ENCODE assay signal across 36 cellular contexts in the genomic region with DNA sequence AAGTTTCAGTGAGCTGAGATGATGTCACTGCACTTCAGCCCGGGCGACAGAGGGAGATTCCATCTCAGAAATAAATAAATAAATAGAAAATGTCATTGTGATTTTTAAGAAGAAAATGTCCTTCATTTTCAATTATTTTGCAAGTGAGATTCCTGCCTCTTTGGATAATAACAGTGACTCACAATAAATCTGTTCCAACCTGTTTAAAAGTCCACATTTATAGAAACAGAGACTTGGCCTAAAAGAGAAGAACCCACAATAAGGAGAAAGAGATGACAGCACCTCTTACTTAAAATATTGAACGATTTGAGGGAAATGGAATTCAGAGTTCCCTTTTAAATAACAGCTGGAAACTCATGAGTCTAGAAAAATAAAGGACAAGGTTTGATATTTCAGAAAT.
"Had no signal": no experiment of that assay in that cellular context is flagged by ENCODE, and none has a peak within 500 bp of the region (broad histone marks: within the 10 kb centered on the region; RNA-seq: fewer than 3 reads in every experiment).

No MANE protein-coding gene starts in this region.

- DNase-seq: activated B cell treated with CpG ODN at 0.5 μM for 24 hours; activated CD4-positive, alpha-beta T cell treated with anti-CD3 and anti-CD28 coated beads for 48 hours; activated CD4-positive, alpha-beta T cell treated with anti-CD3 and anti-CD28 coated beads, Interleukin-2, amount 50 U/mL, for 1 hour; activated CD4-positive, alpha-beta T cell treated with anti-CD3 and anti-CD28 coated beads, Interleukin-2, amount 50 U/mL, for 48 hours; activated CD8-positive, alpha-beta memory T cell treated with anti-CD3 and anti-CD28 coated beads for 24 hours; activated CD8-positive, alpha-beta T cell treated with anti-CD3 and anti-CD28 coated beads for 36 hours; activated effector memory CD4-positive, alpha-beta T cell treated with Interleukin-2 at 50 U/mL for 16 hours; activated gamma-delta T cell treated with Interleukin-2 at 50 U/mL for 16 hours; activated naive CD4-positive, alpha-beta T cell treated with Interleukin-2 at 50 U/mL for 16 hours; activated naive CD8-positive, alpha-beta T cell treated with anti-CD3 and anti-CD28 coated beads for 36 hours; activated naive CD8-positive, alpha-beta T cell treated with anti-CD3 and anti-CD28 coated beads, Interleukin-2, amount 50 U/mL, for 24 hours; activated T-cell treated with anti-CD3 and anti-CD28 coated beads, Interleukin-2, amount 50 U/mL, for 4 hours; adrenal gland; amygdala; aorta; body of pancreas; central memory CD4-positive, alpha-beta T cell; cerebellar nuclear complex; colonic mucosa; effector CD8-positive, alpha-beta T cell; erythroblast; foreskin melanocyte; head of caudate nucleus; T-helper 1 cell; T-helper 17 cell; T1000; WERI-Rb-1 had no signal

- H3K4me3 Mint-ChIP-seq: activated B cell treated with CpG ODN at 0.5 μM for 24 hours; activated CD8-positive, alpha-beta T cell treated with anti-CD3 and anti-CD28 coated beads for 36 hours; activated naive CD4-positive, alpha-beta T cell treated with anti-CD3 and anti-CD28 coated beads, Interleukin-2, amount 50 U/mL, for 24 hours; activated naive CD8-positive, alpha-beta T cell treated with anti-CD3 and anti-CD28 coated beads for 36 hours; activated naive CD8-positive, alpha-beta T cell treated with anti-CD3 and anti-CD28 coated beads, Interleukin-2, amount 50 U/mL, for 24 hours; activated T-cell treated with anti-CD3 and anti-CD28 coated beads, Interleukin-2, amount 50 U/mL, for 4 hours; activated T-helper 17 cell treated with anti-CD3 and anti-CD28 coated beads, Interleukin-2, amount 50 U/mL, for 72 hours; T-helper 17 cell; T-helper 2 cell treated with Interferon-gamma antibody and Interleukin-4, amounts not matched to agents 5 μg/mL and 100 μg/mL, for 36 hours had no signal

- H3K27ac Mint-ChIP-seq: activated B cell treated with CpG ODN at 0.5 μM for 24 hours; activated CD8-positive, alpha-beta T cell treated with anti-CD3 and anti-CD28 coated beads for 36 hours; activated naive CD4-positive, alpha-beta T cell treated with anti-CD3 and anti-CD28 coated beads, Interleukin-2, amount 50 U/mL, for 24 hours; activated naive CD8-positive, alpha-beta T cell treated with anti-CD3 and anti-CD28 coated beads for 36 hours; activated naive CD8-positive, alpha-beta T cell treated with anti-CD3 and anti-CD28 coated beads, Interleukin-2, amount 50 U/mL, for 24 hours; activated T-helper 17 cell treated with anti-CD3 and anti-CD28 coated beads, Interleukin-2, amount 50 U/mL, for 72 hours; T-helper 17 cell; T-helper 2 cell treated with Interferon-gamma antibody and Interleukin-4, amounts not matched to agents 5 μg/mL and 100 μg/mL, for 36 hours had no signal

- H3K4me3 ChIP-seq: adrenal gland, body of pancreas, cardiac muscle cell, colonic mucosa, esophagus muscularis mucosa, gastroesophageal sphincter had no signal

- H3K9me3 Mint-ChIP-seq: activated B cell treated with CpG ODN at 0.5 μM for 24 hours; activated CD8-positive, alpha-beta T cell treated with anti-CD3 and anti-CD28 coated beads for 36 hours; activated naive CD4-positive, alpha-beta T cell treated with anti-CD3 and anti-CD28 coated beads, Interleukin-2, amount 50 U/mL, for 24 hours; activated naive CD8-positive, alpha-beta T cell treated with anti-CD3 and anti-CD28 coated beads for 36 hours; activated naive CD8-positive, alpha-beta T cell treated with anti-CD3 and anti-CD28 coated beads, Interleukin-2, amount 50 U/mL, for 24 hours; activated T-cell treated with anti-CD3 and anti-CD28 coated beads, Interleukin-2, amount 50 U/mL, for 4 hours; activated T-helper 17 cell treated with anti-CD3 and anti-CD28 coated beads, Interleukin-2, amount 50 U/mL, for 72 hours; T-helper 2 cell treated with Interferon-gamma antibody and Interleukin-4, amounts not matched to agents 5 μg/mL and 100 μg/mL, for 36 hours had no signal

- H3K4me1 ChIP-seq: adrenal gland, body of pancreas, colonic mucosa, esophagus muscularis mucosa, gastroesophageal sphincter had no signal

- H3K27me3 Mint-ChIP-seq: activated B cell treated with CpG ODN at 0.5 μM for 24 hours; activated CD8-positive, alpha-beta T cell treated with anti-CD3 and anti-CD28 coated beads for 36 hours; activated naive CD4-positive, alpha-beta T cell treated with anti-CD3 and anti-CD28 coated beads, Interleukin-2, amount 50 U/mL, for 24 hours; activated naive CD8-positive, alpha-beta T cell treated with anti-CD3 and anti-CD28 coated beads for 36 hours; activated naive CD8-positive, alpha-beta T cell treated with anti-CD3 and anti-CD28 coated beads, Interleukin-2, amount 50 U/mL, for 24 hours; activated T-helper 17 cell treated with anti-CD3 and anti-CD28 coated beads, Interleukin-2, amount 50 U/mL, for 72 hours; T-helper 17 cell had no signal

- H3K27ac ChIP-seq: adrenal gland, body of pancreas, cardiac muscle cell, colonic mucosa, esophagus muscularis mucosa, gastroesophageal sphincter, WERI-Rb-1 had no signal

- H3K4me1 Mint-ChIP-seq: activated B cell treated with CpG ODN at 0.5 μM for 24 hours; activated naive CD4-positive, alpha-beta T cell treated with anti-CD3 and anti-CD28 coated beads, Interleukin-2, amount 50 U/mL, for 24 hours; activated naive CD8-positive, alpha-beta T cell treated with anti-CD3 and anti-CD28 coated beads for 36 hours; activated naive CD8-positive, alpha-beta T cell treated with anti-CD3 and anti-CD28 coated beads, Interleukin-2, amount 50 U/mL, for 24 hours; activated T-helper 17 cell treated with anti-CD3 and anti-CD28 coated beads, Interleukin-2, amount 50 U/mL, for 72 hours; T-helper 17 cell had no signal

- H3K36me3 Mint-ChIP-seq: activated naive CD8-positive, alpha-beta T cell treated with anti-CD3 and anti-CD28 coated beads for 36 hours had no signal

- ATAC-seq: activated CD4-positive, CD25-positive, alpha-beta regulatory T cell treated with anti-CD3 and anti-CD28 coated beads, Interleukin-2, amount 50 U/mL, for 24 hours; activated CD8-positive, alpha-beta T cell treated with anti-CD3 and anti-CD28 coated beads for 36 hours; activated naive CD8-positive, alpha-beta T cell treated with anti-CD3 and anti-CD28 coated beads, Interleukin-2, amount 50 U/mL, for 24 hours; activated T-cell treated with anti-CD3 and anti-CD28 coated beads, Interleukin-2, amount 50 U/mL, for 4 hours; activated T-helper 17 cell treated with anti-CD3 and anti-CD28 coated beads, Interleukin-2, amount 50 U/mL, for 72 hours; body of pancreas; gastroesophageal sphincter; T-helper 17 cell had no signal

- FAIRE-seq: endometrium, endothelial cell of umbilical vein had no signal

- H3K27me3 ChIP-seq: adrenal gland, body of pancreas, cardiac muscle cell, colonic mucosa, esophagus muscularis mucosa, gastroesophageal sphincter had no signal

- H3K9me3 ChIP-seq: body of pancreas, colonic mucosa, esophagus muscularis mucosa, gastroesophageal sphincter had no signal

- H3K36me3 ChIP-seq: adrenal gland, cardiac muscle cell, colonic mucosa, esophagus muscularis mucosa, gastroesophageal sphincter, WERI-Rb-1 had no signal
